ENCODE assay signal across 16 cellular contexts in genomic region chr10:209357-209756, GRCh38.
DNase-seq lines count a peak whose midpoint lies in the region; ATAC-seq, FAIRE-seq and TF ChIP-seq lines count a peak whose summit lies in the region.
"Had no signal": no experiment of that assay in that cellular context is flagged by ENCODE, and none has a peak within 500 bp of the region (broad histone marks: within the 10 kb centered on the region; RNA-seq: fewer than 3 reads in every experiment).

No MANE protein-coding gene starts in this region.

- ATAC-seq in GM19023 (IDR thresholded peaks at IDR 0.05; ENCODE audit: unreplicated experiment) (no peak), HG02571 (IDR thresholded peaks at IDR 0.05; ENCODE audit: unreplicated experiment) (no peak), lower lobe of right lung (no peak)
- ATAC-seq: stimulated activated effector memory CD8-positive, alpha-beta T cell treated with anti-CD3 and anti-CD28 coated beads, Interleukin-12 subunit alpha, Interleukin-12 subunit beta, amount 100 ng/mL, for 72 hours had no signal

- no peak overlapping the region for H3K4me3 ChIP-seq in AG04450 (ENCODE audit: low read depth, low read length)
- H3K4me3 ChIP-seq in HFF-Myc (replicated peaks; ENCODE audit: low read depth, low read length) = no peak overlapping the region
- H3K4me3 ChIP-seq in adipocyte (ENCODE audit: low read length) = no peak overlapping the region
- no peak overlapping the region for H3K4me3 ChIP-seq in lower lobe of right lung

- H3K27ac ChIP-seq in AG04450 (ENCODE audit: low read depth, low read length) (no peak overlapping the region), lower lobe of right lung (no peak overlapping the region)

- H3K4me1 ChIP-seq in adipocyte (ENCODE audit: control insufficient read depth, insufficient read depth, low read length) (peaks cover 6% of the 10 kb centered on the region), lower lobe of right lung (no peaks in the 10 kb centered on the region)

- peaks cover 17% of the 10 kb centered on the region for H3K36me3 ChIP-seq in adipocyte (ENCODE audit: control insufficient read depth, insufficient read depth, low read length, severe bottlenecking)
- H3K36me3 ChIP-seq in lower lobe of right lung = peaks cover 13% of the 10 kb centered on the region

- H3K9me3 ChIP-seq in AG04450 (ENCODE audit: control insufficient read depth, insufficient read depth, low read length) (no peaks in the 10 kb centered on the region), adipocyte (ENCODE audit: control insufficient read depth, low read length) (no peaks in the 10 kb centered on the region), lower lobe of right lung (no peaks in the 10 kb centered on the region)

- intact Hi-C loops in lower lobe of right lung (cut with DNase I) = no loop called here

- POLR2A ChIA-PET in AG04450 (lab: Yijun Ruan, JAX) = no interaction called here

- H3K9ac ChIP-seq in adipocyte (ENCODE audit: low read length) = no peak overlapping the region

- DNase-seq in AG04450 (ENCODE audit: low read depth, low spot score) (no peak), HFF-Myc (ENCODE audit: extremely low read depth, low read depth) (no peak), adipocyte (ENCODE audit: low read depth) (peak; percentile 18), GM12892 (ENCODE audit: insufficient read length) (no peak), lower lobe of right lung (no peak)
- DNase-seq: activated naive CD8-positive, alpha-beta T cell treated with anti-CD3 and anti-CD28 coated beads, Interleukin-2, amount 10 ng/mL, durations not matched to agents 7 days and 5 days; CD4-positive, alpha-beta memory T cell; hippocampal formation; mesenchymal stem cell; posterior cingulate gyrus; SHP77 treated with DMSO at 0.1 percent for 48 hours; stimulated activated CD4-positive, alpha-beta T cell treated with anti-CD3 and anti-CD28 coated beads, Interleukin-2, amount 100 ng/mL, for 24 hours had no signal

- H3K27me3 ChIP-seq in AG04450 (ENCODE audit: control insufficient read depth, insufficient read depth, low read length) (no peaks in the 10 kb centered on the region), adipocyte (replicated peaks; ENCODE audit: control insufficient read depth, insufficient read depth, low read length) (no peaks in the 10 kb centered on the region), lower lobe of right lung (ENCODE audit: low read depth) (no peaks in the 10 kb centered on the region)

- CTCF ChIA-PET in AG04450 (lab: Charles Lee) = no interaction called here

- peak; percentile 48 for TF ChIP-seq CTCF in AG04450 (IDR thresholded peaks at IDR 0.05; ENCODE audit: low read depth, low read length)
- TF ChIP-seq CTCF in HFF-Myc (IDR thresholded peaks at IDR 0.05; ENCODE audit: low read depth, low read length, missing control alignments) = peak; percentile 15
- TF ChIP-seq CTCF in lower lobe of right lung (IDR thresholded peaks at IDR 0.05) = no peak

- FAIRE-seq in islet of Langerhans (lab: Jason Lieb, UNC) = peak; percentile 13
- no peak for FAIRE-seq in GM12892 (lab: Jason Lieb, UNC)

- TF ChIP-seq POLR2A in GM12892 (IDR thresholded peaks at IDR 0.05; ENCODE audit: low read depth, low read length) = no peak
